In genomic region chr11:33015621-33016551, GRCh38 we compare ENCODE assay signal across 8 cellular contexts. TPM values are rescaled to one million over a fixed set of nuclear protein-coding genes. Genes with fewer than 3 reads are reported as not detected.
DNase-seq lines count a peak whose midpoint lies in the region; ATAC-seq, FAIRE-seq and TF ChIP-seq lines count a peak whose summit lies in the region.

Gene DEPDC7 (plus strand): TSS chr11:33015878. CDS start chr11:33015956, 78 bp downstream.

- H3K36me3 Mint-ChIP-seq in Caco-2 (ENCODE audit: insufficient read depth, unreplicated experiment), result peaks cover 13% of the 10 kb centered on the region
- no peaks in the 10 kb centered on the region for H3K36me3 Mint-ChIP-seq in naive thymus-derived CD8-positive, alpha-beta T cell

- CTCF ChIA-PET in Caco-2 (lab: Charles Lee), result interaction anchor here (0.7 to 1.6 kb wide), 6 partner anchors 14 to 1901 kb away, joined by 3 to 15 read pairs (median 5); partner anchors contain the start of gene TCP11L1

- BruUV-seq in Caco-2 (replicated peaks; lab: Mats Ljungman, UMichigan), result no TSS peak

- FAIRE-seq in HTR-8/SVneo (lab: Jason Lieb, UNC), result peak; percentile 59

- peaks cover 26% of the 10 kb centered on the region; the same call in 1 of the 2 replicates for H3K4me1 ChIP-seq in Caco-2

- DNase-seq in Caco-2, result peak; percentile 94 to 96
- peak; percentile 92 for DNase-seq in HTR-8/SVneo (ENCODE audit: insufficient read length, low spot score)
- DNase-seq in OCI-M2 (lab: John Stamatoyannopoulos, UW; ENCODE audit: unreplicated experiment), result peak; percentile 43
- DNase-seq in activated T-helper 1 cell treated with anti-CD3 and anti-CD28 coated beads, Interleukin-2, amount 50 U/mL, for 16 hours (ENCODE audit: low read depth in 1 of 2, low spot score in 1 of 2), result peak; percentile 43 to 57
- DNase-seq in fibroblast of pulmonary artery (ENCODE audit: low read depth), result peak; percentile 88
- peak; percentile 65 to 89 (median 81) for DNase-seq in naive thymus-derived CD8-positive, alpha-beta T cell
- peak; percentile 53 to 56 for DNase-seq in stimulated activated CD8-positive, alpha-beta memory T cell treated with anti-CD3 and anti-CD28 coated beads, Interleukin-7, amount 100 ng/mL, for 48 hours (ENCODE audit: extremely low read depth in 1 of 2, low read depth in 1 of 2)

- no peaks in the 10 kb centered on the region for H3K36me3 ChIP-seq in Caco-2 (ENCODE audit: control insufficient read depth, insufficient read depth, low read length)

- H3K4me3 ChIP-seq in Caco-2 (ENCODE audit: low read depth, low read length) (peak within 1 kb of the TSS; percentile 73), fibroblast of pulmonary artery (replicated peaks; ENCODE audit: low read depth, low read length) (peak within 1 kb of the TSS; percentile 61)

- H3K27ac Mint-ChIP-seq in Caco-2 (ENCODE audit: unreplicated experiment), result peak within 1 kb of the TSS; percentile 87
- H3K27ac Mint-ChIP-seq in naive thymus-derived CD8-positive, alpha-beta T cell, result peak within 1 kb of the TSS; percentile 31 to 87 (median 82)

- peak within 1 kb of the TSS; percentile 98 for H3K4me3 Mint-ChIP-seq in Caco-2 (ENCODE audit: unreplicated experiment)
- peak within 1 kb of the TSS; percentile 82 to 96 (median 90) for H3K4me3 Mint-ChIP-seq in naive thymus-derived CD8-positive, alpha-beta T cell

- H3K9me3 Mint-ChIP-seq in Caco-2 (ENCODE audit: unreplicated experiment), result no peaks in the 10 kb centered on the region
- no peaks in the 10 kb centered on the region for H3K9me3 Mint-ChIP-seq in naive thymus-derived CD8-positive, alpha-beta T cell

- H3K4me1 Mint-ChIP-seq in Caco-2 (ENCODE audit: low read depth, unreplicated experiment), result peaks cover 19% of the 10 kb centered on the region
- peaks cover 13 to 60% (median 44%) of the 10 kb centered on the region in 4 donors for H3K4me1 Mint-ChIP-seq in naive thymus-derived CD8-positive, alpha-beta T cell

- intact Hi-C loops in Caco-2 (cut with micrococcal nuclease; ENCODE audit: unreplicated experiment), result loop anchor here (1.0 to 2.0 kb wide), 5 partner anchors 12 to 55 kb away; partner anchors contain the start of gene TCP11L1

- POLR2A ChIA-PET in Caco-2 (lab: Charles Lee), result interaction anchor here (0.6 to 1.5 kb wide), 8 partner anchors 10 to 145 kb away, joined by 3 to 31 read pairs (median 6); partner anchors contain the start of genes CSTF3 and TCP11L1
- POLR2A ChIA-PET in naive thymus-derived CD8-positive, alpha-beta T cell (lab: Charles Lee), result interaction anchor here (1.1 to 2.0 kb wide), 6 partner anchors 9 to 24 kb away, joined by 3 to 34 read pairs (median 6); partner anchors contain the start of gene TCP11L1

- no peaks in the 10 kb centered on the region for H3K9me3 ChIP-seq in Caco-2

- H3K27me3 ChIP-seq in Caco-2 (replicated peaks; ENCODE audit: control insufficient read depth, insufficient read depth, low read length), result no peaks in the 10 kb centered on the region

- no peak for TF ChIP-seq CTCF in Caco-2 (IDR thresholded peaks at IDR 0.05; ENCODE audit: insufficient read depth in 1 of 2, low read depth in 1 of 2, low read length in 1 of 2, severe bottlenecking in 1 of 2, unreplicated experiment in 1 of 2)
- TF ChIP-seq CTCF in fibroblast of pulmonary artery (IDR thresholded peaks at IDR 0.05; ENCODE audit: low read length, missing control alignments), result no peak

- ATAC-seq in GM21381 (IDR thresholded peaks at IDR 0.05; ENCODE audit: unreplicated experiment), result peak; percentile 65
- peak; percentile 81 to 82 for ATAC-seq in naive thymus-derived CD8-positive, alpha-beta T cell

- no peaks in the 10 kb centered on the region for H3K27me3 Mint-ChIP-seq in Caco-2 (ENCODE audit: insufficient read depth, unreplicated experiment)
- peaks cover 0 to 15% (median 0%) of the 10 kb centered on the region in 5 donors for H3K27me3 Mint-ChIP-seq in naive thymus-derived CD8-positive, alpha-beta T cell

RNA-seq across cellular contexts. Expression of gene DEPDC7, which starts in this region (rescaled TPM):
- 17.0 and 17.2 TPM in 2 replicates for total RNA-seq in Caco-2 (2022)
- total RNA-seq in naive thymus-derived CD8-positive, alpha-beta T cell, result 10 to 100 TPM; 11.7 to 13.6 TPM
- polyA plus RNA-seq in naive thymus-derived CD8-positive, alpha-beta T cell, result 1 to 10 TPM in 2 of 3 donors, under 1 TPM in 1; 0.77 to 2.7 (median 1.1) TPM

Comparison
In these comparisons a context has a peak if more than half of its experiments do, and no peak if none do; other contexts are left out.
1. Peak in every context shown above with its lines: DNase-seq, ATAC-seq and H3K4me3 ChIP-seq.
2. DNase-seq: peak in every context shown above with its lines; median percentile 95 in Caco-2; 92 in HTR-8/SVneo; 88 in fibroblast of pulmonary artery; 81 in naive thymus-derived CD8-positive, alpha-beta T cell; 54 in stimulated activated CD8-positive, alpha-beta memory T cell treated with anti-CD3 and anti-CD28 coated beads, Interleukin-7, amount 100 ng/mL, for 48 hours; 50 in activated T-helper 1 cell treated with anti-CD3 and anti-CD28 coated beads, Interleukin-2, amount 50 U/mL, for 16 hours; 43 in OCI-M2.